Comparison of ENCODE assay signal across 23 cellular contexts in the genomic region with DNA sequence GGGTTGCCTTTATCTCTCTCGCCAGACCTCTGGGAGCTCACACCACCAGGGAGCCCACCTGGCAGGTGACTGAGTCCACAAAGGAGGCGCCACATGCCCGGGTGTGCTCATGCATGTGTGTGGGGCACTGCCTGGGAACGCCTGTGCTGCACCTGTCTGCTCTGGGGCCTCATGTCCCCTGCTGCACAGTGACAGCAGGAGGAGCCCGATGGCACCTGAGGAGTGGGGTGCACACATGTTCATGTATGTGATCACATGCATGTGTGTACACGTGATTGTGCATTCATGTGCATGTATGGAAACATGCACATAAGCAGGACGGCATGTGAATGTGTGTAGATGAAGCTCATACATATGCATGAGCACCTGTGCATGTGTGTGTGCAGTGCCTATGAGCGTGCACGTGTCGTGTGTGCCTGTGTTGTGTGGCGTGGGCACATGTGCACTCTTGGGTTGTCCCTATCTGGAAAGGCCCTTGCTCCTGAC. TPM values are rescaled to one million over a fixed set of nuclear protein-coding genes. Genes with fewer than 3 reads are reported as not detected.
DNase-seq lines count a peak whose midpoint lies in the region; ATAC-seq, FAIRE-seq and TF ChIP-seq lines count a peak whose summit lies in the region.
"Had no signal": no experiment of that assay in that cellular context is flagged by ENCODE, and none has a peak within 500 bp of the region (broad histone marks: within the 10 kb centered on the region; RNA-seq: fewer than 3 reads in every experiment).

No MANE protein-coding gene starts in this region.

- H4K91ac ChIP-seq in H9 (ENCODE audit: insufficient read length, low read depth, low read length): no peak overlapping the region

- H3K27me3 Mint-ChIP-seq in H9 (ENCODE audit: low read depth): no peaks in the 10 kb centered on the region; the same call in 1 of the 2 replicates
- H3K27me3 Mint-ChIP-seq in stimulated activated memory B cell treated with anti-CD40 and anti-IgM and Interleukin-4, amounts not matched to agents 10 μg/mL and 1 μg/mL and 100 μg/mL, for 72 hours: peaks cover 48% of the 10 kb centered on the region
- H3K27me3 Mint-ChIP-seq: activated naive CD4-positive, alpha-beta T cell treated with anti-CD3 and anti-CD28 coated beads, Interleukin-2, amount 50 U/mL, for 24 hours had no signal

- peak overlapping the region; percentile 9 for H4K8ac ChIP-seq in H9 (replicated peaks; ENCODE audit: insufficient read length, low read depth, low read length)

- no peak for TF ChIP-seq CTCF in H9 (conservative IDR thresholded peaks at IDR 0.05)
- TF ChIP-seq CTCF in bronchial epithelial cell (IDR thresholded peaks at IDR 0.05; ENCODE audit: insufficient read depth, low read length, severe bottlenecking): no peak
- TF ChIP-seq CTCF in psoas muscle (IDR thresholded peaks at IDR 0.05): no peak

- H2BK120ac ChIP-seq in H9 (ENCODE audit: low read depth, low read length, poor library complexity, severe bottlenecking): no peak overlapping the region

- no peak for ATAC-seq in psoas muscle
- no peak for ATAC-seq in HG03521 (IDR thresholded peaks at IDR 0.05; ENCODE audit: unreplicated experiment)
- no peak for ATAC-seq in stimulated activated memory B cell treated with anti-CD40 and anti-IgM and Interleukin-4, amounts not matched to agents 10 μg/mL and 1 μg/mL and 100 μg/mL, for 72 hours

- no peaks in the 10 kb centered on the region for H3K23me2 ChIP-seq in H9 (ENCODE audit: insufficient read length, low read depth, low read length, poor library complexity, severe bottlenecking)

- no peak overlapping the region for H3K18ac ChIP-seq in H9 (ENCODE audit: insufficient read length, low read depth, low read length)

- H3K9me3 ChIP-seq in H9 (ENCODE audit: control insufficient read depth, low read depth, low read length): no peaks in the 10 kb centered on the region
- no peaks in the 10 kb centered on the region for H3K9me3 ChIP-seq in psoas muscle
- H3K9me3 ChIP-seq: ascending aorta, MG63, neutrophil, testis had no signal

- no peak overlapping the region; the same call in 1 of the 2 replicates for H3K14ac ChIP-seq in H9 (ENCODE audit: insufficient read depth, low read length)

- no peaks in the 10 kb centered on the region; a peak in 1 of 5 replicates for H3K9me3 Mint-ChIP-seq in H9
- no peaks in the 10 kb centered on the region for H3K9me3 Mint-ChIP-seq in stimulated activated memory B cell treated with anti-CD40 and anti-IgM and Interleukin-4, amounts not matched to agents 10 μg/mL and 1 μg/mL and 100 μg/mL, for 72 hours
- H3K9me3 Mint-ChIP-seq: activated B cell treated with CpG ODN at 0.5 μM for 24 hours; activated naive CD4-positive, alpha-beta T cell treated with anti-CD3 and anti-CD28 coated beads, Interleukin-2, amount 50 U/mL, for 24 hours; activated T-helper 1 cell treated with anti-CD3 and anti-CD28 coated beads, Interleukin-12 subunit alpha, Interleukin-12 subunit beta, Interleukin-2, Interleukin-4 antibody, amounts not matched to agents 30 ng/mL and 10 ng/mL and 1 ng/mL, durations not matched to agents 14 hours and 24 hours and 36 hours had no signal

- H3K36me3 Mint-ChIP-seq in H9 (ENCODE audit: insufficient read depth in 1 of 3, low read depth in 3 of 3): no peaks in the 10 kb centered on the region
- H3K36me3 Mint-ChIP-seq in stimulated activated memory B cell treated with anti-CD40 and anti-IgM and Interleukin-4, amounts not matched to agents 10 μg/mL and 1 μg/mL and 100 μg/mL, for 72 hours: no peaks in the 10 kb centered on the region
- H3K36me3 Mint-ChIP-seq: activated naive CD4-positive, alpha-beta T cell treated with anti-CD3 and anti-CD28 coated beads, Interleukin-2, amount 50 U/mL, for 24 hours; CD14-positive monocyte had no signal

- no peak overlapping the region for H3K4me3 ChIP-seq in bronchial epithelial cell (ENCODE audit: low read depth, low read length)
- no peak overlapping the region for H3K4me3 ChIP-seq in psoas muscle
- H3K4me3 ChIP-seq: ascending aorta, MG63, testis had no signal

- WGBS in H9 (ENCODE audit: extremely low coverage, insufficient read length, low lambda C conversion rate): no CpG with 5 or more reads among the region's 11 CpGs
- WGBS in psoas muscle, 3 donors: 89 to 92% (median 91%) methylated on average over 11 of the region's 11 CpGs

- H3K4me1 ChIP-seq in H9 (ENCODE audit: insufficient read depth, low read length) (no peaks in the 10 kb centered on the region; the same call in 1 of the 2 replicates), psoas muscle (peaks cover 11% of the 10 kb centered on the region)
- H3K4me1 ChIP-seq: ascending aorta, testis had no signal

- H2BK15ac ChIP-seq in H9 (ENCODE audit: low read depth, low read length): no peak overlapping the region

- H4K5ac ChIP-seq in H9 (ENCODE audit: insufficient read length, low read depth, low read length): no peak overlapping the region

- DNase-seq in H9 (no peak), NCI-H146 (lab: John Stamatoyannopoulos, UW) (peak; percentile 83), bronchial epithelial cell (ENCODE audit: low read depth) (no peak), psoas muscle (peak; percentile 9 to 19), pons (ENCODE audit: low spot score) (no peak)
- DNase-seq: activated B cell treated with CpG ODN at 0.5 μM for 24 hours; KBM-7; mesendoderm; MG63; NCI-H1436 treated with DMSO at 0.1 percent for 48 hours; SHP77 treated with DMSO at 0.1 percent for 48 hours; stimulated activated CD4-positive, alpha-beta T cell treated with anti-CD3 and anti-CD28 coated beads, Interleukin-4, amount 100 ng/mL, for 24 hours; stimulated activated naive CD4-positive, alpha-beta T cell; T1000; testis had no signal

- no peaks in the 10 kb centered on the region for H3K79me1 ChIP-seq in H9 (ENCODE audit: insufficient read depth, low read depth, low read length, poor library complexity, severe bottlenecking)

- 0 out of 7 replicates have a peak overlapping the region, but pooled peaks of 1 of the 3 experiments have one; percentile 32 for H3K27ac Mint-ChIP-seq in H9
- no peak overlapping the region for H3K27ac Mint-ChIP-seq in stimulated activated memory B cell treated with anti-CD40 and anti-IgM and Interleukin-4, amounts not matched to agents 10 μg/mL and 1 μg/mL and 100 μg/mL, for 72 hours
- H3K27ac Mint-ChIP-seq: activated B cell treated with CpG ODN at 0.5 μM for 24 hours; activated naive CD4-positive, alpha-beta T cell treated with anti-CD3 and anti-CD28 coated beads, Interleukin-2, amount 50 U/mL, for 24 hours; activated T-helper 1 cell treated with anti-CD3 and anti-CD28 coated beads, Interleukin-12 subunit alpha, Interleukin-12 subunit beta, Interleukin-2, Interleukin-4 antibody, amounts not matched to agents 30 ng/mL and 10 ng/mL and 1 ng/mL, durations not matched to agents 14 hours and 24 hours and 36 hours had no signal

- no peak overlapping the region for H3K9ac ChIP-seq in H9 (ENCODE audit: extremely low read depth, insufficient read length, low read length)

- H3K4me2 ChIP-seq in H9 (ENCODE audit: insufficient read depth, insufficient read length, low read length): no peak overlapping the region

- no peak overlapping the region for H2AFZ ChIP-seq in H9 (ENCODE audit: low read length)

- no peak overlapping the region for H2BK20ac ChIP-seq in H9 (ENCODE audit: low read depth, low read length, poor library complexity, severe bottlenecking)

- no peak overlapping the region for H2BK12ac ChIP-seq in H9 (ENCODE audit: insufficient read length, low read depth, low read length)

- no peak overlapping the region for H2AK5ac ChIP-seq in H9 (ENCODE audit: insufficient read length, low read length)

- no peak overlapping the region for H3K4me3 Mint-ChIP-seq in H9
- no peak overlapping the region for H3K4me3 Mint-ChIP-seq in stimulated activated memory B cell treated with anti-CD40 and anti-IgM and Interleukin-4, amounts not matched to agents 10 μg/mL and 1 μg/mL and 100 μg/mL, for 72 hours
- H3K4me3 Mint-ChIP-seq: activated B cell treated with CpG ODN at 0.5 μM for 24 hours; activated naive CD4-positive, alpha-beta T cell treated with anti-CD3 and anti-CD28 coated beads, Interleukin-2, amount 50 U/mL, for 24 hours; activated T-helper 1 cell treated with anti-CD3 and anti-CD28 coated beads, Interleukin-12 subunit alpha, Interleukin-12 subunit beta, Interleukin-2, Interleukin-4 antibody, amounts not matched to agents 30 ng/mL and 10 ng/mL and 1 ng/mL, durations not matched to agents 14 hours and 24 hours and 36 hours; CD14-positive monocyte had no signal

- no peak overlapping the region for H3K23ac ChIP-seq in H9 (ENCODE audit: insufficient read length, low read depth, low read length)

- H3K36me3 ChIP-seq in bronchial epithelial cell (ENCODE audit: control insufficient read depth, insufficient read depth, low read length): no peaks in the 10 kb centered on the region
- no peaks in the 10 kb centered on the region for H3K36me3 ChIP-seq in psoas muscle (ENCODE audit: insufficient read depth in 1 of 2, low read depth in 1 of 2)
- H3K36me3 ChIP-seq: ascending aorta, MG63, neutrophil had no signal

- intact Hi-C loops in psoas muscle (cut with DNase I): no loop called here

- no peak overlapping the region for H2BK5ac ChIP-seq in H9 (ENCODE audit: insufficient read length, low read length)

- H3K56ac ChIP-seq in H9 (ENCODE audit: insufficient read length, low read depth, low read length): no peak overlapping the region

- FAIRE-seq in bronchial epithelial cell (lab: Jason Lieb, UNC): peak; percentile 89
- FAIRE-seq: endothelial cell of umbilical vein had no signal

- H3T11ph ChIP-seq in H9 (ENCODE audit: low read length): no peak overlapping the region

- H3K27me3 ChIP-seq in H9 (ENCODE audit: insufficient read depth, low read length) (no peaks in the 10 kb centered on the region), bronchial epithelial cell (ENCODE audit: control insufficient read depth, insufficient read depth, low read length) (no peaks in the 10 kb centered on the region), psoas muscle (ENCODE audit: insufficient read depth in 3 of 3, low read length in 2 of 3) (peaks cover 0 to 1% (median 0%) of the 10 kb centered on the region in 3 donors)
- H3K27me3 ChIP-seq: ascending aorta, MG63, testis had no signal

- no peaks in the 10 kb centered on the region for H4K20me1 ChIP-seq in H9 (ENCODE audit: control insufficient read depth, insufficient read depth, insufficient read length)

- H3K4ac ChIP-seq in H9 (ENCODE audit: low read depth, low read length): no peak overlapping the region

- H3K4me1 Mint-ChIP-seq in H9: peaks cover 27 to 44% of the 10 kb centered on the region in 2 experiments
- H3K4me1 Mint-ChIP-seq in stimulated activated memory B cell treated with anti-CD40 and anti-IgM and Interleukin-4, amounts not matched to agents 10 μg/mL and 1 μg/mL and 100 μg/mL, for 72 hours: no peaks in the 10 kb centered on the region
- H3K4me1 Mint-ChIP-seq: activated B cell treated with CpG ODN at 0.5 μM for 24 hours; activated naive CD4-positive, alpha-beta T cell treated with anti-CD3 and anti-CD28 coated beads, Interleukin-2, amount 50 U/mL, for 24 hours; CD14-positive monocyte had no signal

- no peaks in the 10 kb centered on the region for H3K79me2 ChIP-seq in H9 (ENCODE audit: insufficient read depth, low read length)

- no peak overlapping the region for H3K27ac ChIP-seq in H9 (ENCODE audit: insufficient read length, low read depth, low read length)
- no peak overlapping the region for H3K27ac ChIP-seq in psoas muscle
- H3K27ac ChIP-seq: ascending aorta, neutrophil, testis had no signal

RNA-seq across cellular contexts. Expression of gene YKT6, which starts 22.0 kb away (rescaled TPM):
- total RNA-seq in H9 (2021) (104 and 105 TPM in 2 replicates), bronchial epithelial cell (74.5 and 109 TPM in 2 replicates), psoas muscle (10 to 100 TPM; 49.7 to 69.4 (median 63.7) TPM)
- 100 to 1,000 TPM in 2 of 3 donors, 10 to 100 TPM in 1; 47.7 to 153 (median 148) TPM for polyA plus RNA-seq in psoas muscle

RNA-seq across cellular contexts. Expression of gene GCK, which starts 33.6 kb away (rescaled TPM):
- total RNA-seq in H9 (2021) (0.90 and 0.98 TPM in 2 replicates), bronchial epithelial cell (0.13 and 0.53 TPM in 2 replicates), psoas muscle (not detected)
- under 1 TPM; 0.07 to 0.11 (median 0.08) TPM for polyA plus RNA-seq in psoas muscle
- polyA plus RNA-seq: CD14-positive monocyte had no signal

Comparison
In these comparisons a context has a peak if more than half of its experiments do, and no peak if none do; other contexts are left out.
1. DNase-seq: peak in NCI-H146 (single experiment) and psoas muscle (2 of 2); none in H9 (single experiment), bronchial epithelial cell (single experiment) and pons (single experiment).